10 cellular contexts compared by ENCODE assay signal in the genomic region with DNA sequence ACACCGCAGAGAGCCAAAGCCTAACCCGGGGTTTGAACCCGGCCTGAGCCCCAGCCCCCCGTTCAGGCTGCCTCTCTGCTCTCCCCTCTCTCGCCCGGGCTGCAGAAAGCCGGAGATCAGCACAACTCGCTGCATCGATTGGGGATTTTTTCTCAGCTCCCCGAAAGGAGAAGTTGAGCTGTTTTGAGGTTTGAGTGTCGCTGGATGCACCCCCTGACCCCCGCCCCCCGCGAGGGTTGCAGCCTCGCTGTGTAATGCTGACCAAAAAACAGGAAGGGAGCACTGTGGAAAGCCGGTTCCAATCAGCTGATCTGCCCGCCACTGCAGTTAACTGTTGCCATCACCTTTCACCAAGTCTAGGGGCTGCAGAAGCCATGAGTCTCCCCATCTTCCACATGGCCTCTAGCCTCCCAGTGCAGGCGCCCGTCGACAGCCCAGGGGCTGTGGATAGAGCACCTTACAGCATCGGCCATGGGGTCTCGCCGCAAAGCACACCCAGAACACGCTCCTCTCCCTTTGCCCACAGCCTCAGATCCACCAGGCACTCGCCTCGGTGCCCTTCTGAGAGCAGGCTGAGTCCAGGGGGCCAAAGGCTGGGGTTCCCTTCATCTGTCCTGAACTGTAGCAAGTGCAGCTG. TPM values are rescaled to one million over a fixed set of nuclear protein-coding genes. Genes with fewer than 3 reads are reported as not detected.
DNase-seq lines count a peak whose midpoint lies in the region; ATAC-seq and TF ChIP-seq lines count a peak whose summit lies in the region.
"Had no signal": no experiment of that assay in that cellular context is flagged by ENCODE, and none has a peak within 500 bp of the region (broad histone marks: within the 10 kb centered on the region; RNA-seq: fewer than 3 reads in every experiment).

No MANE protein-coding gene starts in this region.

- TF ChIP-seq POLR2A in ovary (IDR thresholded peaks at IDR 0.05) = no peak

- H3K9me3 ChIP-seq in upper lobe of right lung (no peaks in the 10 kb centered on the region), ovary (no peaks in the 10 kb centered on the region)

- intact Hi-C loops in upper lobe of right lung (cut with DNase I) = no loop called here
- intact Hi-C loops in ovary (cut with DNase I) = no loop called here

- H3K27ac Mint-ChIP-seq in activated naive CD4-positive, alpha-beta T cell treated with anti-CD3 and anti-CD28 coated beads, Interleukin-2, amount 50 U/mL, for 72 hours = peak overlapping the region; percentile 48 to 85

- no peak overlapping the region for H3K4me3 ChIP-seq in upper lobe of right lung
- H3K4me3 ChIP-seq in ovary = no peak overlapping the region

- TF ChIP-seq CTCF in upper lobe of right lung (IDR thresholded peaks at IDR 0.05) = no peak
- TF ChIP-seq CTCF in ovary (IDR thresholded peaks at IDR 0.05) = no peak

- H3K27ac ChIP-seq in upper lobe of right lung = peak overlapping the region; percentile 25
- H3K27ac ChIP-seq in ovary = no peak overlapping the region
- H3K27ac ChIP-seq: C4-2B had no signal

- no peak for DNase-seq in activated naive CD4-positive, alpha-beta T cell treated with anti-CD3 and anti-CD28 coated beads, Interleukin-2, amount 50 U/mL, for 72 hours (ENCODE audit: low spot score in 2 of 2)
- DNase-seq in activated naive CD4-positive, alpha-beta T cell treated with anti-CD3 and anti-CD28 coated beads, Interleukin-2, amount 50 U/mL, for 16 hours = no peak
- DNase-seq in SIG-M5 treated with dmso at 0.1 percent for 504 hours (lab: John Stamatoyannopoulos, UW; ENCODE audit: unreplicated experiment) (peak; percentile 86), hypothalamus (lab: John Stamatoyannopoulos, UW) (peak in 27 of 51 donors; percentile 5 to 48 (median 28)), upper lobe of right lung (peak; percentile 90), ovary (no peak)
- no peak for DNase-seq in activated CD4-positive, alpha-beta T cell treated with anti-CD3 and anti-CD28 coated beads, Interleukin-2, amount 50 U/mL, for 4 hours
- no peak for DNase-seq in stimulated activated CD4-positive, alpha-beta T cell treated with anti-CD3 and anti-CD28 coated beads, Interleukin-15, amount 100 ng/mL, for 24 hours

- no peaks in the 10 kb centered on the region for H3K9me3 Mint-ChIP-seq in activated naive CD4-positive, alpha-beta T cell treated with anti-CD3 and anti-CD28 coated beads, Interleukin-2, amount 50 U/mL, for 72 hours

- no peaks in the 10 kb centered on the region for H3K36me3 Mint-ChIP-seq in activated naive CD4-positive, alpha-beta T cell treated with anti-CD3 and anti-CD28 coated beads, Interleukin-2, amount 50 U/mL, for 72 hours

- 88 to 90% (median 89%) methylated on average over 26 of the region's 26 CpGs for WGBS in ovary, 3 donors

- H3K4me1 ChIP-seq in upper lobe of right lung (peaks cover 22% of the 10 kb centered on the region), ovary (ENCODE audit: insufficient read depth) (peaks cover 6% of the 10 kb centered on the region)

- H3K36me3 ChIP-seq in upper lobe of right lung (peaks cover 25% of the 10 kb centered on the region), ovary (no peaks in the 10 kb centered on the region)

- ATAC-seq in activated naive CD4-positive, alpha-beta T cell treated with anti-CD3 and anti-CD28 coated beads, Interleukin-2, amount 50 U/mL, for 72 hours = peak; percentile 26 to 64
- peak; percentile 79 for ATAC-seq in upper lobe of right lung
- ATAC-seq: Panc1 had no signal

- no peak for TF ChIP-seq EP300 in ovary (IDR thresholded peaks at IDR 0.05)

- H3K27me3 ChIP-seq in upper lobe of right lung (no peaks in the 10 kb centered on the region), ovary (no peaks in the 10 kb centered on the region)

RNA-seq across cellular contexts. Expression of gene MYO9B, which starts 34.5 kb away (rescaled TPM):
- 100 to 1,000 TPM; 112 to 142 TPM for total RNA-seq in activated naive CD4-positive, alpha-beta T cell treated with anti-CD3 and anti-CD28 coated beads, Interleukin-2, amount 50 U/mL, for 72 hours
- 137 TPM for total RNA-seq in upper lobe of right lung
- total RNA-seq in ovary = 10 to 100 TPM; 17.9 to 56.3 (median 38.4) TPM
- polyA plus RNA-seq in ovary = 10 to 100 TPM; 25.1 to 34.1 TPM

RNA-seq across cellular contexts. Expression of gene HAUS8, which starts 34.8 kb away (rescaled TPM):
- total RNA-seq in activated naive CD4-positive, alpha-beta T cell treated with anti-CD3 and anti-CD28 coated beads, Interleukin-2, amount 50 U/mL, for 72 hours = 10 to 100 TPM; 31.6 to 57.1 TPM
- total RNA-seq in upper lobe of right lung (8.1 TPM), ovary (1 to 10 TPM; 4.3 to 7.0 (median 5.5) TPM)
- 1 to 10 TPM; 4.1 to 7.2 TPM for polyA plus RNA-seq in ovary

Comparison
In these comparisons a context has a peak if more than half of its experiments do, and no peak if none do; other contexts are left out.
1. DNase-seq: peak in SIG-M5 treated with dmso at 0.1 percent for 504 hours (single experiment), hypothalamus (27 of 51) and upper lobe of right lung (single experiment); none in activated naive CD4-positive, alpha-beta T cell treated with anti-CD3 and anti-CD28 coated beads, Interleukin-2, amount 50 U/mL, for 72 hours (0 of 2), activated naive CD4-positive, alpha-beta T cell treated with anti-CD3 and anti-CD28 coated beads, Interleukin-2, amount 50 U/mL, for 16 hours (single experiment), ovary (0 of 5), activated CD4-positive, alpha-beta T cell treated with anti-CD3 and anti-CD28 coated beads, Interleukin-2, amount 50 U/mL, for 4 hours (0 of 2) and stimulated activated CD4-positive, alpha-beta T cell treated with anti-CD3 and anti-CD28 coated beads, Interleukin-15, amount 100 ng/mL, for 24 hours (single experiment).